ENCODE assay signal across 27 cellular contexts in genomic region chr5:23588841-23589240, GRCh38.
A peak's percentile ranks its signal among the peaks of the same experiment; 100 is the strongest.
DNase-seq lines count a peak whose midpoint lies in the region; ATAC-seq, FAIRE-seq and TF ChIP-seq lines count a peak whose summit lies in the region.
"Had no signal": no experiment of that assay in that cellular context is flagged by ENCODE, and none has a peak within 500 bp of the region (broad histone marks: within the 10 kb centered on the region; RNA-seq: fewer than 3 reads in every experiment).

No MANE protein-coding gene starts in this region.

- H3K4me3 Mint-ChIP-seq in activated CD8-positive, alpha-beta T cell treated with anti-CD3 and anti-CD28 coated beads for 36 hours = no peak overlapping the region
- no peak overlapping the region for H3K4me3 Mint-ChIP-seq in natural killer cell treated with Interleukin-12 subunit alpha and Interleukin-12 subunit beta and Interleukin-15 and Interleukin-18, amount 100 ng/mL, for 72 hours
- H3K4me3 Mint-ChIP-seq: CD14-positive monocyte; CD4-positive, alpha-beta memory T cell; CD4-positive, CD25-positive, alpha-beta regulatory T cell; CD8-positive, alpha-beta memory T cell had no signal

- H3K4me1 Mint-ChIP-seq in activated CD8-positive, alpha-beta T cell treated with anti-CD3 and anti-CD28 coated beads for 36 hours (ENCODE audit: low read depth) = no peaks in the 10 kb centered on the region
- H3K4me1 Mint-ChIP-seq in natural killer cell treated with Interleukin-12 subunit alpha and Interleukin-12 subunit beta and Interleukin-15 and Interleukin-18, amount 100 ng/mL, for 72 hours (ENCODE audit: low read depth in 2 of 2) = no peaks in the 10 kb centered on the region
- H3K4me1 Mint-ChIP-seq: CD14-positive monocyte; CD4-positive, alpha-beta memory T cell; CD4-positive, CD25-positive, alpha-beta regulatory T cell; CD8-positive, alpha-beta memory T cell had no signal

- no peaks in the 10 kb centered on the region for H3K36me3 Mint-ChIP-seq in activated CD8-positive, alpha-beta T cell treated with anti-CD3 and anti-CD28 coated beads for 36 hours (ENCODE audit: low read depth)
- H3K36me3 Mint-ChIP-seq in natural killer cell treated with Interleukin-12 subunit alpha and Interleukin-12 subunit beta and Interleukin-15 and Interleukin-18, amount 100 ng/mL, for 72 hours = no peaks in the 10 kb centered on the region
- H3K36me3 Mint-ChIP-seq: CD14-positive monocyte; CD4-positive, alpha-beta memory T cell; CD4-positive, CD25-positive, alpha-beta regulatory T cell; CD8-positive, alpha-beta memory T cell had no signal

- no peak for TF ChIP-seq CTCF in activated CD8-positive, alpha-beta T cell treated with anti-CD3 and anti-CD28 coated beads for 36 hours (IDR thresholded peaks at IDR 0.05)

- intact Hi-C loops in activated CD8-positive, alpha-beta T cell treated with anti-CD3 and anti-CD28 coated beads for 36 hours (cut with micrococcal nuclease) = no loop called here

- ATAC-seq in activated CD8-positive, alpha-beta T cell treated with anti-CD3 and anti-CD28 coated beads for 36 hours = no peak
- no peak for ATAC-seq in natural killer cell treated with Interleukin-12 subunit alpha and Interleukin-12 subunit beta and Interleukin-15 and Interleukin-18, amount 100 ng/mL, for 72 hours
- ATAC-seq: GM12878 had no signal

- peaks cover 17% of the 10 kb centered on the region for H3K9me3 Mint-ChIP-seq in activated CD8-positive, alpha-beta T cell treated with anti-CD3 and anti-CD28 coated beads for 36 hours
- peaks cover 14% of the 10 kb centered on the region for H3K9me3 Mint-ChIP-seq in natural killer cell treated with Interleukin-12 subunit alpha and Interleukin-12 subunit beta and Interleukin-15 and Interleukin-18, amount 100 ng/mL, for 72 hours

- no peaks in the 10 kb centered on the region for H3K27me3 Mint-ChIP-seq in activated CD8-positive, alpha-beta T cell treated with anti-CD3 and anti-CD28 coated beads for 36 hours
- no peaks in the 10 kb centered on the region for H3K27me3 Mint-ChIP-seq in natural killer cell treated with Interleukin-12 subunit alpha and Interleukin-12 subunit beta and Interleukin-15 and Interleukin-18, amount 100 ng/mL, for 72 hours
- H3K27me3 Mint-ChIP-seq: CD4-positive, alpha-beta memory T cell; CD4-positive, CD25-positive, alpha-beta regulatory T cell; CD8-positive, alpha-beta memory T cell had no signal

- POLR2A ChIA-PET in activated CD8-positive, alpha-beta T cell treated with anti-CD3 and anti-CD28 coated beads for 36 hours (lab: Charles Lee) = no interaction called here

- DNase-seq in HTR-8/SVneo (ENCODE audit: insufficient read length, low spot score) (no peak), NCI-H2227 treated with DMSO at 0.1 percent for 48 hours (lab: John Stamatoyannopoulos, UW) (peak; percentile 67), SK-N-DZ (ENCODE audit: low spot score) (peak; percentile 90), UCSD-AML1 (lab: John Stamatoyannopoulos, UW; ENCODE audit: unreplicated experiment) (no peak), KG1 (lab: John Stamatoyannopoulos, UW) (no peak)
- DNase-seq in activated CD8-positive, alpha-beta T cell treated with anti-CD3 and anti-CD28 coated beads for 36 hours = no peak
- no peak for DNase-seq in natural killer cell treated with Interleukin-12 subunit alpha and Interleukin-12 subunit beta and Interleukin-15 and Interleukin-18, amount 100 ng/mL, for 72 hours (ENCODE audit: low spot score)
- DNase-seq: 8988T; ACHN; BE2C; C1 segment of cervical spinal cord; CD4-positive, alpha-beta memory T cell; CD4-positive, CD25-positive, alpha-beta regulatory T cell; CD8-positive, alpha-beta memory T cell; COR-L47; DMS 273 treated with DMSO at 0.1 percent for 48 hours; DMS153; DMS53; DMS79; DND-41; EL; GDM1 had no signal

- CTCF ChIA-PET in activated CD8-positive, alpha-beta T cell treated with anti-CD3 and anti-CD28 coated beads for 36 hours (lab: Charles Lee) = no interaction called here

- FAIRE-seq in HTR-8/SVneo (lab: Jason Lieb, UNC) = peak; percentile 46
- FAIRE-seq: A204.1, GM12878, GM12892, GM19239 had no signal

- no peak overlapping the region for H3K27ac Mint-ChIP-seq in activated CD8-positive, alpha-beta T cell treated with anti-CD3 and anti-CD28 coated beads for 36 hours
- H3K27ac Mint-ChIP-seq in natural killer cell treated with Interleukin-12 subunit alpha and Interleukin-12 subunit beta and Interleukin-15 and Interleukin-18, amount 100 ng/mL, for 72 hours = no peak overlapping the region
- H3K27ac Mint-ChIP-seq: CD14-positive monocyte; CD4-positive, alpha-beta memory T cell; CD4-positive, CD25-positive, alpha-beta regulatory T cell; CD8-positive, alpha-beta memory T cell had no signal

Comparison
In these comparisons a context has a peak if more than half of its experiments do, and no peak if none do; other contexts are left out.
1. DNase-seq: peak in NCI-H2227 treated with DMSO at 0.1 percent for 48 hours (single experiment) and SK-N-DZ (single experiment); none in HTR-8/SVneo (single experiment), UCSD-AML1 (single experiment), KG1 (single experiment), activated CD8-positive, alpha-beta T cell treated with anti-CD3 and anti-CD28 coated beads for 36 hours (single experiment) and natural killer cell treated with Interleukin-12 subunit alpha and Interleukin-12 subunit beta and Interleukin-15 and Interleukin-18, amount 100 ng/mL, for 72 hours (single experiment).